Comparison of ENCODE assay signal across 14 cellular contexts in the genomic region with DNA sequence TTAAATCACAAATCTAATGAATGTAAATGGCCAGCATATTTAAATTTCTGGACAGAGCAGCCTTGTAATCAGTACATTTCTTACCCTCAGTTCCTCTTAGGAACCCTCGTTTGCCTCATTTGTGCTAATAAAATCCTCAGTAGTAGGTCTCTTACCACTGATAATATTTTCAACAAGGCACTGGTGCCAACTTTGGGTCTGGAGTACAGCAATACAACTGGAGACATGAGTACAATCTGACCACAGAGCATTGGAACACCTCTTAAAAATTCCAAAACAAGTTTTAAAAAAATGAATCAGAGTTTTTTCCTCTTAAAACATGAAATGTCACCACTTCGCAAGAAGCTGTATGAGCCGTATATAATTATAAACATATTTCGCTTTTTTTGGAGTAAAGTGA.
DNase-seq lines count a peak whose midpoint lies in the region; ATAC-seq lines count a peak whose summit lies in the region.
"Had no signal": no experiment of that assay in that cellular context is flagged by ENCODE, and none has a peak within 500 bp of the region (broad histone marks: within the 10 kb centered on the region; RNA-seq: fewer than 3 reads in every experiment).

No MANE protein-coding gene starts in this region.

- H3K36me3 Mint-ChIP-seq in activated CD4-positive, alpha-beta T cell treated with anti-CD3 and anti-CD28 coated beads, Interleukin-2, amount 10 ng/mL, durations not matched to agents 7 days and 5 days (ENCODE audit: low read depth) = no peaks in the 10 kb centered on the region
- H3K36me3 Mint-ChIP-seq: CD4-positive, alpha-beta memory T cell had no signal

- intact Hi-C loops in sciatic nerve (cut with DNase I) = no loop called here
- intact Hi-C loops in left colon (cut with DNase I, micrococcal nuclease) = no loop called here

- no peak overlapping the region for H3K27ac Mint-ChIP-seq in stimulated activated naive CD8-positive, alpha-beta T cell treated with anti-CD3 and anti-CD28 coated beads, Interleukin-15, amount 100 ng/mL, for 72 hours
- H3K27ac Mint-ChIP-seq in activated CD4-positive, alpha-beta T cell treated with anti-CD3 and anti-CD28 coated beads, Interleukin-2, amount 10 ng/mL, durations not matched to agents 7 days and 5 days = no peak overlapping the region
- H3K27ac Mint-ChIP-seq: CD4-positive, alpha-beta memory T cell had no signal

- ATAC-seq in sciatic nerve (peak; percentile 29), left colon (no peak), HG02571 (IDR thresholded peaks at IDR 0.05; ENCODE audit: unreplicated experiment) (no peak)
- ATAC-seq in stimulated activated naive CD8-positive, alpha-beta T cell treated with anti-CD3 and anti-CD28 coated beads, Interleukin-15, amount 100 ng/mL, for 72 hours = no peak
- ATAC-seq: HCT116, K562 had no signal

- DNase-seq in AG08395 (ENCODE audit: low spot score) (peak; percentile 18), EL (peak; percentile 17), astrocyte of the hippocampus (ENCODE audit: low read depth, low spot score) (peak; percentile 60), sciatic nerve (ENCODE audit: low spot score) (no peak), left colon (no peak)
- no peak for DNase-seq in stimulated activated naive CD8-positive, alpha-beta T cell treated with anti-CD3 and anti-CD28 coated beads, Interleukin-15, amount 100 ng/mL, for 72 hours
- DNase-seq in activated CD4-positive, alpha-beta T cell treated with anti-CD3 and anti-CD28 coated beads, Interleukin-2, amount 10 ng/mL, durations not matched to agents 7 days and 5 days = no peak
- DNase-seq: BE2C; CD4-positive, alpha-beta memory T cell; DMS79; GDM1 had no signal

- CTCF ChIA-PET in activated CD4-positive, alpha-beta T cell treated with anti-CD3 and anti-CD28 coated beads, Interleukin-2, amount 10 ng/mL, durations not matched to agents 7 days and 5 days (lab: Charles Lee) = no interaction called here

- H3K9me3 Mint-ChIP-seq in stimulated activated naive CD8-positive, alpha-beta T cell treated with anti-CD3 and anti-CD28 coated beads, Interleukin-15, amount 100 ng/mL, for 72 hours = no peaks in the 10 kb centered on the region
- H3K9me3 Mint-ChIP-seq in activated CD4-positive, alpha-beta T cell treated with anti-CD3 and anti-CD28 coated beads, Interleukin-2, amount 10 ng/mL, durations not matched to agents 7 days and 5 days = no peaks in the 10 kb centered on the region

- no peak overlapping the region for H3K4me3 Mint-ChIP-seq in stimulated activated naive CD8-positive, alpha-beta T cell treated with anti-CD3 and anti-CD28 coated beads, Interleukin-15, amount 100 ng/mL, for 72 hours
- no peak overlapping the region for H3K4me3 Mint-ChIP-seq in activated CD4-positive, alpha-beta T cell treated with anti-CD3 and anti-CD28 coated beads, Interleukin-2, amount 10 ng/mL, durations not matched to agents 7 days and 5 days
- H3K4me3 Mint-ChIP-seq: CD4-positive, alpha-beta memory T cell had no signal

- H3K27me3 Mint-ChIP-seq in stimulated activated naive CD8-positive, alpha-beta T cell treated with anti-CD3 and anti-CD28 coated beads, Interleukin-15, amount 100 ng/mL, for 72 hours = peaks cover 5% of the 10 kb centered on the region
- peaks cover 9% of the 10 kb centered on the region for H3K27me3 Mint-ChIP-seq in activated CD4-positive, alpha-beta T cell treated with anti-CD3 and anti-CD28 coated beads, Interleukin-2, amount 10 ng/mL, durations not matched to agents 7 days and 5 days

- H3K4me1 Mint-ChIP-seq in stimulated activated naive CD8-positive, alpha-beta T cell treated with anti-CD3 and anti-CD28 coated beads, Interleukin-15, amount 100 ng/mL, for 72 hours = no peaks in the 10 kb centered on the region
- H3K4me1 Mint-ChIP-seq in activated CD4-positive, alpha-beta T cell treated with anti-CD3 and anti-CD28 coated beads, Interleukin-2, amount 10 ng/mL, durations not matched to agents 7 days and 5 days = no peaks in the 10 kb centered on the region
- H3K4me1 Mint-ChIP-seq: CD4-positive, alpha-beta memory T cell had no signal

- POLR2A ChIA-PET in activated CD4-positive, alpha-beta T cell treated with anti-CD3 and anti-CD28 coated beads, Interleukin-2, amount 10 ng/mL, durations not matched to agents 7 days and 5 days (lab: Charles Lee) = no interaction called here

Comparison
In these comparisons a context has a peak if more than half of its experiments do, and no peak if none do; other contexts are left out.
1. DNase-seq: peak in AG08395 (single experiment), EL (single experiment) and astrocyte of the hippocampus (single experiment); none in sciatic nerve (single experiment), stimulated activated naive CD8-positive, alpha-beta T cell treated with anti-CD3 and anti-CD28 coated beads, Interleukin-15, amount 100 ng/mL, for 72 hours (0 of 2), left colon (0 of 2) and activated CD4-positive, alpha-beta T cell treated with anti-CD3 and anti-CD28 coated beads, Interleukin-2, amount 10 ng/mL, durations not matched to agents 7 days and 5 days (single experiment).